22 cellular contexts compared by ENCODE assay signal in genomic region chr9:121680236-121680635, GRCh38. TPM values are rescaled to one million over a fixed set of nuclear protein-coding genes. Genes with fewer than 3 reads are reported as not detected.
DNase-seq lines count a peak whose midpoint lies in the region; ATAC-seq, FAIRE-seq and TF ChIP-seq lines count a peak whose summit lies in the region.
"Had no signal": no experiment of that assay in that cellular context is flagged by ENCODE, and none has a peak within 500 bp of the region (broad histone marks: within the 10 kb centered on the region; RNA-seq: fewer than 3 reads in every experiment).

No MANE protein-coding gene starts in this region.

- peaks cover 11 to 15% of the 10 kb centered on the region in 2 donors for H3K4me1 ChIP-seq in kidney (ENCODE audit: control insufficient read depth in 1 of 2, insufficient read depth in 1 of 2, low read depth in 1 of 2, low read length in 2 of 2)
- H3K4me1 ChIP-seq in upper lobe of right lung, result no peaks in the 10 kb centered on the region

- peaks cover 7% of the 10 kb centered on the region for H3K27me3 Mint-ChIP-seq in activated CD4-positive, alpha-beta memory T cell treated with anti-CD3 and anti-CD28 coated beads, Interleukin-2, amount 10 ng/mL, durations not matched to agents 7 days and 5 days
- peaks cover 5% of the 10 kb centered on the region for H3K27me3 Mint-ChIP-seq in activated CD8-positive, alpha-beta T cell treated with anti-CD3 and anti-CD28 coated beads for 36 hours

- no peak for FAIRE-seq in kidney (lab: Jason Lieb, UNC)
- FAIRE-seq: A204.1, D721Med, GM12878, GM19239 had no signal

- H3K27me3 ChIP-seq in upper lobe of right lung, result no peaks in the 10 kb centered on the region
- H3K27me3 ChIP-seq: BLaER1 had no signal

- no peak overlapping the region for H3K4me3 Mint-ChIP-seq in activated CD4-positive, alpha-beta memory T cell treated with anti-CD3 and anti-CD28 coated beads, Interleukin-2, amount 10 ng/mL, durations not matched to agents 7 days and 5 days
- no peak overlapping the region for H3K4me3 Mint-ChIP-seq in activated CD8-positive, alpha-beta T cell treated with anti-CD3 and anti-CD28 coated beads for 36 hours
- H3K4me3 Mint-ChIP-seq: B cell; CD4-positive, CD25-positive, alpha-beta regulatory T cell; CD8-positive, alpha-beta T cell; GM23338; H9 had no signal

- H3K9me3 ChIP-seq in kidney (ENCODE audit: control insufficient read depth in 1 of 2, low read length in 2 of 2), result no peaks in the 10 kb centered on the region
- no peaks in the 10 kb centered on the region for H3K9me3 ChIP-seq in upper lobe of right lung
- H3K9me3 ChIP-seq: BLaER1 had no signal

- H3K36me3 Mint-ChIP-seq in activated CD4-positive, alpha-beta memory T cell treated with anti-CD3 and anti-CD28 coated beads, Interleukin-2, amount 10 ng/mL, durations not matched to agents 7 days and 5 days (ENCODE audit: low read depth), result no peaks in the 10 kb centered on the region
- H3K36me3 Mint-ChIP-seq in activated CD8-positive, alpha-beta T cell treated with anti-CD3 and anti-CD28 coated beads for 36 hours (ENCODE audit: low read depth), result no peaks in the 10 kb centered on the region
- H3K36me3 Mint-ChIP-seq: CD4-positive, CD25-positive, alpha-beta regulatory T cell; CD8-positive, alpha-beta T cell had no signal

- H3K4me3 ChIP-seq in kidney (ENCODE audit: low read length in 2 of 2) (no peak overlapping the region), upper lobe of right lung (no peak overlapping the region)
- H3K4me3 ChIP-seq: BLaER1, GM12878, GM23338 had no signal

- H3K9ac ChIP-seq in kidney (ENCODE audit: low read length in 2 of 2), result no peak overlapping the region
- H3K9ac ChIP-seq: BLaER1 had no signal

- DNase-seq in kidney (peak; percentile 37), posterior vena cava (ENCODE audit: low spot score) (peak; percentile 10), upper lobe of right lung (peak; percentile 32)
- no peak for DNase-seq in activated CD4-positive, alpha-beta memory T cell treated with anti-CD3 and anti-CD28 coated beads, Interleukin-2, amount 10 ng/mL, durations not matched to agents 7 days and 5 days
- no peak for DNase-seq in activated CD8-positive, alpha-beta T cell treated with anti-CD3 and anti-CD28 coated beads for 36 hours
- DNase-seq: CD4-positive, CD25-positive, alpha-beta regulatory T cell; CD8-positive, alpha-beta T cell; DMS 273 treated with DMSO at 0.1 percent for 48 hours; DMS79; EL; GDM1; H9 had no signal

- no peak overlapping the region for H3K27ac Mint-ChIP-seq in activated CD4-positive, alpha-beta memory T cell treated with anti-CD3 and anti-CD28 coated beads, Interleukin-2, amount 10 ng/mL, durations not matched to agents 7 days and 5 days
- H3K27ac Mint-ChIP-seq in activated CD8-positive, alpha-beta T cell treated with anti-CD3 and anti-CD28 coated beads for 36 hours, result no peak overlapping the region
- H3K27ac Mint-ChIP-seq: B cell; CD4-positive, CD25-positive, alpha-beta regulatory T cell; CD8-positive, alpha-beta T cell; GM23338; H9 had no signal

- intact Hi-C loops in kidney (cut with DNase I) (loop anchor here (10.0 kb wide), 1 partner anchor 305 kb away; no protein-coding TSS in a partner anchor), posterior vena cava (cut with DNase I) (loop anchor here (5.0 to 10.0 kb wide), 2 partner anchors 133 to 305 kb away; no protein-coding TSS in a partner anchor), upper lobe of right lung (cut with DNase I) (no loop called here)
- intact Hi-C loops in activated CD8-positive, alpha-beta T cell treated with anti-CD3 and anti-CD28 coated beads for 36 hours (cut with micrococcal nuclease), result loop anchor here (10.0 kb wide), 1 partner anchor 135 kb away; no protein-coding TSS in a partner anchor

- TF ChIP-seq CTCF in kidney (IDR thresholded peaks at IDR 0.05; ENCODE audit: borderline replicate concordance, extremely low read depth, insufficient read depth) (no peak), upper lobe of right lung (IDR thresholded peaks at IDR 0.05) (no peak)
- TF ChIP-seq CTCF in activated CD8-positive, alpha-beta T cell treated with anti-CD3 and anti-CD28 coated beads for 36 hours (IDR thresholded peaks at IDR 0.05), result no peak

- H3K36me3 ChIP-seq in kidney (ENCODE audit: control insufficient read depth in 1 of 2, insufficient read depth in 2 of 2, low read length in 2 of 2), result peaks cover 4 to 9% of the 10 kb centered on the region in 2 donors
- H3K36me3 ChIP-seq in upper lobe of right lung, result peaks cover 5% of the 10 kb centered on the region

- no peak for ATAC-seq in upper lobe of right lung
- no peak for ATAC-seq in activated CD8-positive, alpha-beta T cell treated with anti-CD3 and anti-CD28 coated beads for 36 hours
- no peak for ATAC-seq in HG03378 (IDR thresholded peaks at IDR 0.05; ENCODE audit: unreplicated experiment)
- ATAC-seq: CD8-positive, alpha-beta T cell; GM12878; GM23338; HCT116 had no signal

- CTCF ChIA-PET in activated CD4-positive, alpha-beta memory T cell treated with anti-CD3 and anti-CD28 coated beads, Interleukin-2, amount 10 ng/mL, durations not matched to agents 7 days and 5 days (lab: Charles Lee), result interaction anchor here (1.0 kb wide), 1 partner anchor 15 kb away, joined by 4 read pairs; no protein-coding TSS in a partner anchor
- CTCF ChIA-PET in activated CD8-positive, alpha-beta T cell treated with anti-CD3 and anti-CD28 coated beads for 36 hours (lab: Charles Lee), result interaction anchor here (0.8 to 1.2 kb wide), 4 partner anchors 12 to 310 kb away, joined by 3 to 4 read pairs (median 3); no protein-coding TSS in a partner anchor

- H3K27ac ChIP-seq in kidney (ENCODE audit: low read depth in 2 of 2, low read length in 2 of 2), result no peak overlapping the region
- H3K27ac ChIP-seq in upper lobe of right lung, result no peak overlapping the region
- H3K27ac ChIP-seq: BLaER1, C4-2B had no signal

- no peaks in the 10 kb centered on the region for H3K9me3 Mint-ChIP-seq in activated CD4-positive, alpha-beta memory T cell treated with anti-CD3 and anti-CD28 coated beads, Interleukin-2, amount 10 ng/mL, durations not matched to agents 7 days and 5 days
- no peaks in the 10 kb centered on the region for H3K9me3 Mint-ChIP-seq in activated CD8-positive, alpha-beta T cell treated with anti-CD3 and anti-CD28 coated beads for 36 hours
- H3K9me3 Mint-ChIP-seq: CD8-positive, alpha-beta T cell; GM23338; H9 had no signal

- no peaks in the 10 kb centered on the region for H3K4me1 Mint-ChIP-seq in activated CD4-positive, alpha-beta memory T cell treated with anti-CD3 and anti-CD28 coated beads, Interleukin-2, amount 10 ng/mL, durations not matched to agents 7 days and 5 days
- no peaks in the 10 kb centered on the region for H3K4me1 Mint-ChIP-seq in activated CD8-positive, alpha-beta T cell treated with anti-CD3 and anti-CD28 coated beads for 36 hours (ENCODE audit: low read depth)
- H3K4me1 Mint-ChIP-seq: B cell had no signal

- POLR2A ChIA-PET in activated CD4-positive, alpha-beta memory T cell treated with anti-CD3 and anti-CD28 coated beads, Interleukin-2, amount 10 ng/mL, durations not matched to agents 7 days and 5 days (lab: Charles Lee), result interaction anchor here (1.6 kb wide), 1 partner anchor 31 kb away, joined by 3 read pairs; no protein-coding TSS in a partner anchor
- POLR2A ChIA-PET in activated CD8-positive, alpha-beta T cell treated with anti-CD3 and anti-CD28 coated beads for 36 hours (lab: Charles Lee), result no interaction called here

RNA-seq across cellular contexts. Expression of gene DAB2IP, which starts 28.8 kb away (rescaled TPM):
- total RNA-seq in kidney (105 TPM), posterior vena cava (10 to 100 TPM; 68.1 to 83.8 TPM), upper lobe of right lung (81.6 TPM)
- 33.8 TPM for polyA plus RNA-seq in kidney (ENCODE audit: insufficient read depth, low read depth, low replicate concordance)
- total RNA-seq in activated CD4-positive, alpha-beta memory T cell treated with anti-CD3 and anti-CD28 coated beads, Interleukin-2, amount 10 ng/mL, durations not matched to agents 7 days and 5 days, result not detected
- 1 to 10 TPM in 1 of 2 experiments, under 1 TPM in 1; 0.54 to 1.5 TPM for total RNA-seq in activated CD8-positive, alpha-beta T cell treated with anti-CD3 and anti-CD28 coated beads for 36 hours
- total RNA-seq: CD4-positive, CD25-positive, alpha-beta regulatory T cell had no signal
- polyA plus RNA-seq: CD4-positive, CD25-positive, alpha-beta regulatory T cell had no signal

Comparison
In these comparisons a context has a peak if more than half of its experiments do, and no peak if none do; other contexts are left out.
1. DNase-seq: peak in kidney (single experiment), posterior vena cava (single experiment) and upper lobe of right lung (single experiment); none in activated CD4-positive, alpha-beta memory T cell treated with anti-CD3 and anti-CD28 coated beads, Interleukin-2, amount 10 ng/mL, durations not matched to agents 7 days and 5 days (single experiment) and activated CD8-positive, alpha-beta T cell treated with anti-CD3 and anti-CD28 coated beads for 36 hours (single experiment).
2. RNA of gene DAB2IP, which starts 28.8 kb away (total RNA-seq): 105 TPM in kidney (single experiment), 68.1 to 83.8 TPM in posterior vena cava and 81.6 TPM in upper lobe of right lung (single experiment); 0.54 to 1.5 TPM in activated CD8-positive, alpha-beta T cell treated with anti-CD3 and anti-CD28 coated beads for 36 hours and not detected in activated CD4-positive, alpha-beta memory T cell treated with anti-CD3 and anti-CD28 coated beads, Interleukin-2, amount 10 ng/mL, durations not matched to agents 7 days and 5 days; every median in the first group is over 10 times any median in the second.